Comparison of ENCODE assay signal across 1 cellular context in genomic region chr15:41116116-41116871, GRCh38.
A peak's percentile ranks its signal among the peaks of the same experiment; 100 is the strongest.
TF ChIP-seq lines count a peak whose summit lies in the region.

INO80 (minus strand) TSS chr15:41116280; CDS start chr15:41096310, 19,970 bp downstream.

TF ChIP-seq in HepG2, 621 proteins besides CTCF, POLR2A, EP300 and RAD21 (continued from another document and continues in another):
- no peak for TF ChIP-seq CSRNP2 (CRISPR knock-in tag; conservative IDR thresholded peaks at IDR 0.05; ENCODE audit: low read depth)
- peak; percentile 94 for TF ChIP-seq SNAPC2 (CRISPR knock-in tag; IDR thresholded peaks at IDR 0.05)
- TF ChIP-seq RARA (CRISPR knock-in tag; IDR thresholded peaks at IDR 0.05), result no peak
- TF ChIP-seq ZNF652 (CRISPR knock-in tag; IDR thresholded peaks at IDR 0.05; ENCODE audit: borderline replicate concordance, low read depth), result no peak
- no peak for TF ChIP-seq JDP2 (CRISPR knock-in tag; IDR thresholded peaks at IDR 0.05; ENCODE audit: borderline replicate concordance)
- TF ChIP-seq ZNF280D (CRISPR knock-in tag; IDR thresholded peaks at IDR 0.05), result peak; percentile 53; the same call in 1 of the 2 replicates
- TF ChIP-seq ZXDC (CRISPR knock-in tag; IDR thresholded peaks at IDR 0.05), result no peak
- TF ChIP-seq TCF7 (IDR thresholded peaks at IDR 0.05; ENCODE audit: low read depth), result no peak
- no peak for TF ChIP-seq ZNF17 (CRISPR knock-in tag; IDR thresholded peaks at IDR 0.05)
- no peak for TF ChIP-seq MED13 (CRISPR knock-in tag; IDR thresholded peaks at IDR 0.05)
- peak; percentile 53; the same call in 1 of the 2 replicates for TF ChIP-seq TFDP2 (CRISPR knock-in tag; IDR thresholded peaks at IDR 0.05)
- TF ChIP-seq ZNF501 (CRISPR knock-in tag; IDR thresholded peaks at IDR 0.05), result no peak; the same call in 1 of the 2 replicates
- no peak for TF ChIP-seq PLSCR1 (CRISPR knock-in tag; IDR thresholded peaks at IDR 0.05; ENCODE audit: borderline replicate concordance)
- peak; percentile 54; the same call in 1 of the 2 replicates for TF ChIP-seq ZNF414 (CRISPR knock-in tag; IDR thresholded peaks at IDR 0.05)
- TF ChIP-seq ZNF234 (CRISPR knock-in tag; conservative IDR thresholded peaks at IDR 0.05), result no peak
- TF ChIP-seq ZNF7 (CRISPR knock-in tag; IDR thresholded peaks at IDR 0.05), result no peak
- TF ChIP-seq CEBPG (CRISPR knock-in tag; IDR thresholded peaks at IDR 0.05), result peak; percentile 64
- TF ChIP-seq RFXANK (CRISPR knock-in tag; IDR thresholded peaks at IDR 0.05), result no peak
- peak; percentile 80 for TF ChIP-seq TAF1 (CRISPR knock-in tag; IDR thresholded peaks at IDR 0.05)
- peak; percentile 77; the same call in 1 of the 2 replicates for TF ChIP-seq ZNF776 (CRISPR knock-in tag; IDR thresholded peaks at IDR 0.05)
- TF ChIP-seq MXD1 (CRISPR knock-in tag; IDR thresholded peaks at IDR 0.05), result no peak
- peak; percentile 98 for TF ChIP-seq NFE2L1 (CRISPR knock-in tag; IDR thresholded peaks at IDR 0.05; ENCODE audit: borderline replicate concordance)
- peak; percentile 91 for TF ChIP-seq ELF1 (CRISPR knock-in tag; IDR thresholded peaks at IDR 0.05)
- no peak for TF ChIP-seq ZNF282 (IDR thresholded peaks at IDR 0.05; ENCODE audit: partially characterized antibody)
- no peak for TF ChIP-seq RBM22 (optimal IDR thresholded peaks at IDR 0.05; ENCODE audit: low read length)
- TF ChIP-seq MYPOP (CRISPR knock-in tag; IDR thresholded peaks at IDR 0.05), result peak; percentile 75; the same call in 1 of the 2 replicates
- TF ChIP-seq PLRG1 (conservative IDR thresholded peaks at IDR 0.05), result no peak
- no peak for TF ChIP-seq ZNF30 (CRISPR knock-in tag; IDR thresholded peaks at IDR 0.05)
- no peak for TF ChIP-seq ZBTB40 (IDR thresholded peaks at IDR 0.05)
- TF ChIP-seq ZBTB40 (CRISPR knock-in tag; IDR thresholded peaks at IDR 0.05), result peak; percentile 67
- TF ChIP-seq RCOR2 (CRISPR knock-in tag; IDR thresholded peaks at IDR 0.05), result peak; percentile 11; the same call in 1 of the 2 replicates
- no peak for TF ChIP-seq XBP1 (CRISPR knock-in tag; IDR thresholded peaks at IDR 0.05)
- 0 out of 2 replicates have a peak, but pooled peaks have one; percentile 35 for TF ChIP-seq ZNF512B (CRISPR knock-in tag; IDR thresholded peaks at IDR 0.05; ENCODE audit: borderline replicate concordance)
- TF ChIP-seq MZF1 (CRISPR knock-in tag; IDR thresholded peaks at IDR 0.05; ENCODE audit: borderline replicate concordance), result no peak
